In genomic region chr22:47121791-47122190, GRCh38 we compare ENCODE assay signal across 25 cellular contexts.
"Had no signal": no experiment of that assay in that cellular context is flagged by ENCODE, and none has a peak within 500 bp of the region (broad histone marks: within the 10 kb centered on the region; RNA-seq: fewer than 3 reads in every experiment).

No MANE protein-coding gene starts in this region.

- H3K79me2 ChIP-seq: hepatocyte, parathyroid adenoma had no signal

- H3K4me1 ChIP-seq: gastrocnemius medialis, parathyroid adenoma, psoas muscle, tibial artery had no signal

- H3K27ac Mint-ChIP-seq: activated T-helper 1 cell treated with anti-CD3 and anti-CD28 coated beads, Interleukin-12 subunit alpha, Interleukin-12 subunit beta, Interleukin-2, Interleukin-4 antibody, amounts not matched to agents 30 ng/mL and 10 ng/mL and 1 ng/mL, durations not matched to agents 14 hours and 24 hours and 36 hours; immature natural killer cell had no signal

- H3K9me3 Mint-ChIP-seq: activated T-helper 1 cell treated with anti-CD3 and anti-CD28 coated beads, Interleukin-12 subunit alpha, Interleukin-12 subunit beta, Interleukin-2, Interleukin-4 antibody, amounts not matched to agents 30 ng/mL and 10 ng/mL and 1 ng/mL, durations not matched to agents 14 hours and 24 hours and 36 hours; central memory CD8-positive, alpha-beta T cell; immature natural killer cell had no signal

- DNase-seq: activated CD4-positive, alpha-beta T cell treated with anti-CD3 and anti-CD28 coated beads for 48 hours; activated CD4-positive, alpha-beta T cell treated with anti-CD3 and anti-CD28 coated beads, Interleukin-2, amount 50 U/mL, for 48 hours; activated CD8-positive, alpha-beta memory T cell treated with anti-CD3 and anti-CD28 coated beads for 24 hours; activated gamma-delta T cell treated with Interleukin-2 at 50 U/mL for 16 hours; activated naive CD4-positive, alpha-beta T cell treated with anti-CD3 and anti-CD28 coated beads, Interleukin-2, amount 50 U/mL, for 16 hours; amniotic stem cell; dermis blood vessel endothelial cell; effector CD4-positive, alpha-beta T cell; gastrocnemius medialis; immature natural killer cell; nucleus accumbens; psoas muscle; stimulated activated naive CD4-positive, alpha-beta T cell; T-helper 9 cell had no signal

- H3K36me3 ChIP-seq: gastrocnemius medialis, suprapubic skin, tibial artery had no signal

- H3K9ac ChIP-seq: parathyroid adenoma had no signal

- H3K9me3 ChIP-seq: gastrocnemius medialis, psoas muscle, suprapubic skin, tibial artery had no signal

- ATAC-seq: gastrocnemius medialis, psoas muscle had no signal

- H2AFZ ChIP-seq: hepatocyte, parathyroid adenoma had no signal

- H3K27me3 Mint-ChIP-seq: central memory CD8-positive, alpha-beta T cell had no signal

- H3K4me3 Mint-ChIP-seq: activated T-helper 1 cell treated with anti-CD3 and anti-CD28 coated beads, Interleukin-12 subunit alpha, Interleukin-12 subunit beta, Interleukin-2, Interleukin-4 antibody, amounts not matched to agents 30 ng/mL and 10 ng/mL and 1 ng/mL, durations not matched to agents 14 hours and 24 hours and 36 hours; central memory CD8-positive, alpha-beta T cell; immature natural killer cell had no signal

- H3K4me3 ChIP-seq: gastrocnemius medialis, hepatocyte, lung, psoas muscle, smooth muscle cell, suprapubic skin, tibial artery had no signal

- H3K4me2 ChIP-seq: hepatocyte, smooth muscle cell had no signal

- FAIRE-seq: colon, TTC549 had no signal

- H3K27me3 ChIP-seq: gastrocnemius medialis, hepatocyte, suprapubic skin, tibial artery had no signal

- H3K27ac ChIP-seq: gastrocnemius medialis, hepatocyte, parathyroid adenoma, psoas muscle, suprapubic skin, tibial artery, VCaP had no signal
